ENCODE assay signal across 17 cellular contexts in genomic region chr13:90287521-90287920, GRCh38.
A peak's percentile ranks its signal among the peaks of the same experiment; 100 is the strongest.
DNase-seq lines count a peak whose midpoint lies in the region; ATAC-seq and TF ChIP-seq lines count a peak whose summit lies in the region.
"Had no signal": no experiment of that assay in that cellular context is flagged by ENCODE, and none has a peak within 500 bp of the region (broad histone marks: within the 10 kb centered on the region; RNA-seq: fewer than 3 reads in every experiment).

No MANE protein-coding gene starts in this region.

- no peak overlapping the region for H3K18ac ChIP-seq in neuronal stem cell (ENCODE audit: low read length)

- DNase-seq in activated naive CD8-positive, alpha-beta T cell treated with anti-CD3 and anti-CD28 coated beads for 36 hours: no peak
- DNase-seq in activated naive CD8-positive, alpha-beta T cell treated with anti-CD3 and anti-CD28 coated beads, Interleukin-2, amount 50 U/mL, for 24 hours: no peak
- DNase-seq in WTC11 (ENCODE audit: low spot score) (no peak), neuronal stem cell (ENCODE audit: low spot score) (no peak), omental fat pad (ENCODE audit: low spot score) (no peak), GM10266 (ENCODE audit: extremely low spot score) (no peak), RKO (ENCODE audit: low spot score) (no peak)
- DNase-seq: 8988T; Calu3; CD4-positive, alpha-beta memory T cell; DND-41; HFFc6; IMR-90; KBM-7 had no signal

- no peak overlapping the region for H3K9ac ChIP-seq in neuronal stem cell (ENCODE audit: low read depth, low read length, poor library complexity)
- H3K9ac ChIP-seq: BLaER1 had no signal

- no peaks in the 10 kb centered on the region for H3K4me1 Mint-ChIP-seq in activated naive CD8-positive, alpha-beta T cell treated with anti-CD3 and anti-CD28 coated beads for 36 hours
- H3K4me1 Mint-ChIP-seq in activated naive CD8-positive, alpha-beta T cell treated with anti-CD3 and anti-CD28 coated beads, Interleukin-2, amount 50 U/mL, for 24 hours: no peaks in the 10 kb centered on the region
- no peaks in the 10 kb centered on the region for H3K4me1 Mint-ChIP-seq in WTC11
- H3K4me1 Mint-ChIP-seq: CD14-positive monocyte; CD4-positive, alpha-beta memory T cell had no signal

- H3K27ac ChIP-seq in neuronal stem cell (replicated peaks; ENCODE audit: low read length): no peak overlapping the region
- H3K27ac ChIP-seq: BLaER1 had no signal

- no peak for TF ChIP-seq CTCF in WTC11 (IDR thresholded peaks at IDR 0.05)
- TF ChIP-seq CTCF in omental fat pad (IDR thresholded peaks at IDR 0.05): no peak
- no peak for TF ChIP-seq CTCF in GM10266 (IDR thresholded peaks at IDR 0.05; ENCODE audit: control insufficient read depth, insufficient read depth, low read depth, missing control alignments)

- no peak overlapping the region for H4K91ac ChIP-seq in neuronal stem cell (ENCODE audit: low read depth, low read length, poor library complexity)

- H2AFZ ChIP-seq in neuronal stem cell (ENCODE audit: low read length): peak overlapping the region; percentile 20

- H3K36me3 Mint-ChIP-seq in activated naive CD8-positive, alpha-beta T cell treated with anti-CD3 and anti-CD28 coated beads for 36 hours: no peaks in the 10 kb centered on the region
- H3K36me3 Mint-ChIP-seq in activated naive CD8-positive, alpha-beta T cell treated with anti-CD3 and anti-CD28 coated beads, Interleukin-2, amount 50 U/mL, for 24 hours (ENCODE audit: low read depth): no peaks in the 10 kb centered on the region
- H3K36me3 Mint-ChIP-seq in WTC11: no peaks in the 10 kb centered on the region
- H3K36me3 Mint-ChIP-seq: CD14-positive monocyte had no signal

- no peak overlapping the region for H3K14ac ChIP-seq in neuronal stem cell (ENCODE audit: low read length)

- H2AK5ac ChIP-seq in neuronal stem cell (ENCODE audit: low read depth, low read length): no peak overlapping the region

- H4K8ac ChIP-seq in neuronal stem cell (ENCODE audit: low read depth, low read length): no peak overlapping the region

- no peak overlapping the region for H2BK120ac ChIP-seq in neuronal stem cell (ENCODE audit: low read depth, low read length)

- CTCF ChIA-PET in WTC11 (lab: Charles Lee): no interaction called here

- no peak overlapping the region for H3K4ac ChIP-seq in neuronal stem cell (ENCODE audit: low read length)

- H3K4me3 ChIP-seq in neuronal stem cell (ENCODE audit: low read length in 2 of 2): no peak overlapping the region
- H3K4me3 ChIP-seq: BLaER1 had no signal

- no peaks in the 10 kb centered on the region for H3K9me3 ChIP-seq in neuronal stem cell (replicated peaks in 1 of 2; ENCODE audit: control insufficient read depth in 2 of 2, insufficient read depth in 1 of 2, low read depth in 1 of 2, low read length in 2 of 2)
- H3K9me3 ChIP-seq: BLaER1 had no signal

- H3K4me1 ChIP-seq in neuronal stem cell (ENCODE audit: control insufficient read depth in 2 of 2, insufficient read depth in 1 of 2, low read depth in 1 of 2, low read length in 2 of 2): no peaks in the 10 kb centered on the region
- H3K4me1 ChIP-seq: BLaER1 had no signal

- H2BK15ac ChIP-seq in neuronal stem cell (ENCODE audit: low read length): no peak overlapping the region

- no peak overlapping the region for H3K23ac ChIP-seq in neuronal stem cell (ENCODE audit: low read depth, low read length, poor library complexity)

- peak overlapping the region; percentile 48 for H3K27ac Mint-ChIP-seq in activated naive CD8-positive, alpha-beta T cell treated with anti-CD3 and anti-CD28 coated beads for 36 hours
- H3K27ac Mint-ChIP-seq in activated naive CD8-positive, alpha-beta T cell treated with anti-CD3 and anti-CD28 coated beads, Interleukin-2, amount 50 U/mL, for 24 hours: no peak overlapping the region
- H3K27ac Mint-ChIP-seq in WTC11: no peak overlapping the region
- H3K27ac Mint-ChIP-seq: CD4-positive, alpha-beta memory T cell; HFFc6 had no signal

- no peak overlapping the region for H3K4me3 Mint-ChIP-seq in activated naive CD8-positive, alpha-beta T cell treated with anti-CD3 and anti-CD28 coated beads for 36 hours
- H3K4me3 Mint-ChIP-seq in activated naive CD8-positive, alpha-beta T cell treated with anti-CD3 and anti-CD28 coated beads, Interleukin-2, amount 50 U/mL, for 24 hours: no peak overlapping the region
- H3K4me3 Mint-ChIP-seq in WTC11: no peak overlapping the region
- H3K4me3 Mint-ChIP-seq: CD14-positive monocyte; CD4-positive, alpha-beta memory T cell had no signal

- POLR2A ChIA-PET in WTC11 (lab: Charles Lee): no interaction called here

- H3K36me3 ChIP-seq in neuronal stem cell (replicated peaks in 1 of 2; ENCODE audit: control insufficient read depth in 2 of 2, insufficient read depth in 2 of 2, low read length in 2 of 2): no peaks in the 10 kb centered on the region
- H3K36me3 ChIP-seq: BLaER1 had no signal

- ATAC-seq in activated naive CD8-positive, alpha-beta T cell treated with anti-CD3 and anti-CD28 coated beads, Interleukin-2, amount 50 U/mL, for 24 hours: no peak
- ATAC-seq in WTC11: no peak
- no peak for ATAC-seq in omental fat pad (ENCODE audit: low FRiP score)
- ATAC-seq: HCT116 had no signal

- no peaks in the 10 kb centered on the region for H3K27me3 ChIP-seq in neuronal stem cell (ENCODE audit: control insufficient read depth in 3 of 3, insufficient read depth in 3 of 3, low read depth in 1 of 3, low read length in 3 of 3)
- H3K27me3 ChIP-seq: BLaER1 had no signal

- no peaks in the 10 kb centered on the region for H3K79me1 ChIP-seq in neuronal stem cell (ENCODE audit: low read depth, low read length)

- H3K27me3 Mint-ChIP-seq in activated naive CD8-positive, alpha-beta T cell treated with anti-CD3 and anti-CD28 coated beads for 36 hours: no peaks in the 10 kb centered on the region
- H3K27me3 Mint-ChIP-seq in activated naive CD8-positive, alpha-beta T cell treated with anti-CD3 and anti-CD28 coated beads, Interleukin-2, amount 50 U/mL, for 24 hours: no peaks in the 10 kb centered on the region
- H3K27me3 Mint-ChIP-seq in WTC11 (ENCODE audit: low read depth): no peaks in the 10 kb centered on the region
- H3K27me3 Mint-ChIP-seq: CD4-positive, alpha-beta memory T cell had no signal

- no CpG with 5 or more reads among the region's 8 CpGs for WGBS in neuronal stem cell (ENCODE audit: extremely low coverage in 2 of 2, insufficient read length in 2 of 2, insufficient replicate concordance in 1 of 2), 2 donors

- no peak overlapping the region for H2BK5ac ChIP-seq in neuronal stem cell (ENCODE audit: low read length)

- peaks cover 4% of the 10 kb centered on the region for H3K9me3 Mint-ChIP-seq in activated naive CD8-positive, alpha-beta T cell treated with anti-CD3 and anti-CD28 coated beads for 36 hours
- H3K9me3 Mint-ChIP-seq in activated naive CD8-positive, alpha-beta T cell treated with anti-CD3 and anti-CD28 coated beads, Interleukin-2, amount 50 U/mL, for 24 hours: peaks cover 13% of the 10 kb centered on the region
- H3K9me3 Mint-ChIP-seq in WTC11: peaks cover 14% of the 10 kb centered on the region
- H3K9me3 Mint-ChIP-seq: HFFc6 had no signal

- no peak overlapping the region for H2BK12ac ChIP-seq in neuronal stem cell (ENCODE audit: low read length)

- no peak overlapping the region for H3K4me2 ChIP-seq in neuronal stem cell (ENCODE audit: insufficient read depth, low read length, poor library complexity, severe bottlenecking)
- H3K4me2 ChIP-seq: BLaER1 had no signal

TF ChIP-seq in WTC11, 78 proteins besides CTCF, POLR2A, EP300 and RAD21 (continues in another document):
- TF ChIP-seq ZSCAN18 (CRISPR knock-in tag; IDR thresholded peaks at IDR 0.05) (no peak), ATF3 (CRISPR knock-in tag; conservative IDR thresholded peaks at IDR 0.05) (no peak), GABPB1 (CRISPR knock-in tag; IDR thresholded peaks at IDR 0.05) (peak; percentile 49; the same call in 1 of the 2 replicates), ZBTB21 (CRISPR knock-in tag; IDR thresholded peaks at IDR 0.05; ENCODE audit: borderline replicate concordance) (no peak), ZNF396 (CRISPR knock-in tag; IDR thresholded peaks at IDR 0.05; ENCODE audit: borderline replicate concordance) (no peak)
